Comparison of ENCODE assay signal across 11 cellular contexts in the genomic region with DNA sequence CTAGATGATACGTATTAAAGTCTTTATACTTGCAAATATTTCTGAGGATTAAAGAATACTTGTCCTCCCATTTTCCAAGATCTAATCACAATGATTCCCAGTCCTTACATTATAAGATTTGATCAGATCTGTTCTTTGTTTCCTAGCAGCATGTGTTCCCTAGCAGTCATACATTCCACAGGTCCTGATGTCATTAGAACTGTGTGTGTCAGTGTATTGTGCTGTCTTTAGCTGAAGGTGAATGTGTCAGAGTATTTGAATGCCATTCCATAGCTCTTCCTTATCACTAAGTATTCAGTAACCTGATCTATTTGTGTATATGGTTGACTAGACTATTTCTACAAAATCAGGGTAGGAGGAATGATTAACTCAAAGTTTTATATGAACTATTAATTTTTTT. TPM values are rescaled to one million over a fixed set of nuclear protein-coding genes. Genes with fewer than 3 reads are reported as not detected.
DNase-seq lines count a peak whose midpoint lies in the region; ATAC-seq lines count a peak whose summit lies in the region.
"Had no signal": no experiment of that assay in that cellular context is flagged by ENCODE, and none has a peak within 500 bp of the region (broad histone marks: within the 10 kb centered on the region; RNA-seq: fewer than 3 reads in every experiment).

No MANE protein-coding gene starts in this region.

- no peak overlapping the region for H3K4me3 Mint-ChIP-seq in activated T-cell treated with anti-CD3 and anti-CD28 coated beads, Interleukin-2, amount 50 U/mL, for 72 hours
- H3K4me3 Mint-ChIP-seq: activated CD8-positive, alpha-beta T cell treated with anti-CD3 and anti-CD28 coated beads for 36 hours had no signal

- peaks cover 39% of the 10 kb centered on the region for H3K27me3 ChIP-seq in H7 (ENCODE audit: control insufficient read depth, insufficient read depth, low read length)
- H3K27me3 ChIP-seq in ectodermal cell (ENCODE audit: control insufficient read depth, insufficient read depth, low read length, poor library complexity, severe bottlenecking): peaks cover 50% of the 10 kb centered on the region

- peaks cover 2 to 3% of the 10 kb centered on the region in 2 donors for H3K36me3 Mint-ChIP-seq in activated T-cell treated with anti-CD3 and anti-CD28 coated beads, Interleukin-2, amount 50 U/mL, for 72 hours (ENCODE audit: insufficient read depth in 2 of 2)

- H3K27me3 Mint-ChIP-seq in activated T-cell treated with anti-CD3 and anti-CD28 coated beads, Interleukin-2, amount 50 U/mL, for 72 hours (ENCODE audit: low read depth): peaks cover 41% of the 10 kb centered on the region

- ATAC-seq in activated T-cell treated with anti-CD3 and anti-CD28 coated beads, Interleukin-2, amount 50 U/mL, for 72 hours (replicated peaks in 1 of 2): no peak
- ATAC-seq: activated CD8-positive, alpha-beta T cell treated with anti-CD3 and anti-CD28 coated beads for 36 hours had no signal

- H3K9me3 ChIP-seq in ectodermal cell (ENCODE audit: control insufficient read depth, low read length): no peaks in the 10 kb centered on the region

- no peaks in the 10 kb centered on the region for H3K36me3 ChIP-seq in H7 (replicated peaks; ENCODE audit: control insufficient read depth, insufficient read depth, low read length)
- no peaks in the 10 kb centered on the region for H3K36me3 ChIP-seq in ectodermal cell (ENCODE audit: control insufficient read depth, insufficient read depth, low read length)

- DNase-seq in H7: peak; percentile 35
- peak; percentile 74 for DNase-seq in NCI-H226
- DNase-seq in non-pigmented ciliary epithelial cell (ENCODE audit: low read depth): peak; percentile 82
- no peak for DNase-seq in stimulated activated CD4-positive, alpha-beta T cell treated with anti-CD3 and anti-CD28 coated beads, Interleukin-4, amount 100 ng/mL, for 1 hour
- no peak for DNase-seq in activated T-cell treated with anti-CD3 and anti-CD28 coated beads, Interleukin-2, amount 50 U/mL, for 72 hours
- no peak for DNase-seq in NOMO-1 treated with DMSO at 0.1 percent for 48 hours (lab: John Stamatoyannopoulos, UW; ENCODE audit: unreplicated experiment)
- no peak for DNase-seq in NCI-H774 (lab: John Stamatoyannopoulos, UW)
- DNase-seq: activated CD8-positive, alpha-beta T cell treated with anti-CD3 and anti-CD28 coated beads for 36 hours; KBM-7 had no signal

- no peaks in the 10 kb centered on the region for H3K4me1 Mint-ChIP-seq in activated T-cell treated with anti-CD3 and anti-CD28 coated beads, Interleukin-2, amount 50 U/mL, for 72 hours (ENCODE audit: low read depth)

- H3K4me3 ChIP-seq in H7 (ENCODE audit: insufficient read depth, low read depth, low read length) (no peak overlapping the region), ectodermal cell (ENCODE audit: insufficient read depth, low read depth, low read length) (peak overlapping the region; percentile 14)
- H3K4me3 ChIP-seq: lung had no signal

- peak overlapping the region; percentile 37 for H3K27ac ChIP-seq in ectodermal cell (ENCODE audit: insufficient read depth, low read depth, low read length, poor library complexity, severe bottlenecking)

- peaks cover 12% of the 10 kb centered on the region for H3K4me1 ChIP-seq in ectodermal cell (ENCODE audit: control insufficient read depth, insufficient read depth, low read length)

- H3K27ac Mint-ChIP-seq in activated T-cell treated with anti-CD3 and anti-CD28 coated beads, Interleukin-2, amount 50 U/mL, for 72 hours: no peak overlapping the region
- H3K27ac Mint-ChIP-seq: activated CD8-positive, alpha-beta T cell treated with anti-CD3 and anti-CD28 coated beads for 36 hours had no signal

- 100% methylated on average over 1 of the region's 1 CpG; no CpG with 5 or more reads in 1 of the 2 experiments for WGBS in ectodermal cell, 2 experiments

- H3K9me3 Mint-ChIP-seq in activated T-cell treated with anti-CD3 and anti-CD28 coated beads, Interleukin-2, amount 50 U/mL, for 72 hours: peaks cover 0 to 7% of the 10 kb centered on the region in 2 donors

RNA-seq across cellular contexts. Expression of a gene that starts 4.2 kb away (rescaled TPM):
- 6.8 and 15.7 TPM in 2 replicates for total RNA-seq in H7 (2014; rRNA removed; shearing (Covaris generic))
- 25.5 TPM for polyA plus RNA-seq in ectodermal cell (2013, experiment 1 of 4)
- 31.5 TPM for polyA plus RNA-seq in ectodermal cell (2013, experiment 2 of 4)
- polyA plus RNA-seq in ectodermal cell (2013, experiment 3 of 4): 21.0 TPM
- polyA plus RNA-seq in ectodermal cell (2013, experiment 4 of 4): 23.8 TPM
- not detected for total RNA-seq in activated T-cell treated with anti-CD3 and anti-CD28 coated beads, Interleukin-2, amount 50 U/mL, for 72 hours
- total RNA-seq: activated CD8-positive, alpha-beta T cell treated with anti-CD3 and anti-CD28 coated beads for 36 hours had no signal

Comparison
In these comparisons a context has a peak if more than half of its experiments do, and no peak if none do; other contexts are left out.
1. DNase-seq: peak in H7 (single experiment), NCI-H226 (single experiment) and non-pigmented ciliary epithelial cell (single experiment); none in stimulated activated CD4-positive, alpha-beta T cell treated with anti-CD3 and anti-CD28 coated beads, Interleukin-4, amount 100 ng/mL, for 1 hour (single experiment), activated T-cell treated with anti-CD3 and anti-CD28 coated beads, Interleukin-2, amount 50 U/mL, for 72 hours (0 of 2), NOMO-1 treated with DMSO at 0.1 percent for 48 hours (single experiment) and NCI-H774 (single experiment).